ENCODE assay signal across 14 cellular contexts in genomic region chr3:139982404-139982803, GRCh38. TPM values are rescaled to one million over a fixed set of nuclear protein-coding genes. Genes with fewer than 3 reads are reported as not detected.
DNase-seq lines count a peak whose midpoint lies in the region; ATAC-seq, FAIRE-seq and TF ChIP-seq lines count a peak whose summit lies in the region.
"Had no signal": no experiment of that assay in that cellular context is flagged by ENCODE, and none has a peak within 500 bp of the region (broad histone marks: within the 10 kb centered on the region; RNA-seq: fewer than 3 reads in every experiment).

No MANE protein-coding gene starts in this region.

- H3K4me3 Mint-ChIP-seq in astrocyte (ENCODE audit: unreplicated experiment), result no peak overlapping the region
- no peak overlapping the region for H3K4me3 Mint-ChIP-seq in endothelial cell (ENCODE audit: unreplicated experiment)
- H3K4me3 Mint-ChIP-seq: stimulated activated effector memory CD8-positive, alpha-beta T cell treated with anti-CD3 and anti-CD28 coated beads, Interleukin-12 subunit alpha, Interleukin-12 subunit beta, amount 100 ng/mL, for 72 hours had no signal

- peak; percentile 42 for TF ChIP-seq CTCF in D721Med (IDR thresholded peaks at IDR 0.05; ENCODE audit: insufficient read depth, missing control alignments)
- TF ChIP-seq CTCF in astrocyte (IDR thresholded peaks at IDR 0.05; ENCODE audit: insufficient read depth, low read depth, low read length), result peak; percentile 9
- no peak for TF ChIP-seq CTCF in endothelial cell (IDR thresholded peaks at IDR 0.05; ENCODE audit: unreplicated experiment)

- H3K9me3 Mint-ChIP-seq in astrocyte (ENCODE audit: unreplicated experiment), result no peaks in the 10 kb centered on the region
- no peaks in the 10 kb centered on the region for H3K9me3 Mint-ChIP-seq in endothelial cell (ENCODE audit: unreplicated experiment)
- H3K9me3 Mint-ChIP-seq: stimulated activated effector memory CD8-positive, alpha-beta T cell treated with anti-CD3 and anti-CD28 coated beads, Interleukin-12 subunit alpha, Interleukin-12 subunit beta, amount 100 ng/mL, for 72 hours had no signal

- no peak overlapping the region for H3K4me3 ChIP-seq in astrocyte (ENCODE audit: insufficient read depth, low read depth, low read length)
- H3K4me3 ChIP-seq: gastroesophageal sphincter, mucosa of descending colon had no signal

- no peaks in the 10 kb centered on the region for H4K20me1 ChIP-seq in astrocyte (ENCODE audit: insufficient read depth, low read length)

- H3K36me3 Mint-ChIP-seq in astrocyte (ENCODE audit: low read depth, unreplicated experiment) (peaks cover 4% of the 10 kb centered on the region), endothelial cell (ENCODE audit: low read depth, unreplicated experiment) (no peaks in the 10 kb centered on the region)
- H3K36me3 Mint-ChIP-seq: stimulated activated effector memory CD8-positive, alpha-beta T cell treated with anti-CD3 and anti-CD28 coated beads, Interleukin-12 subunit alpha, Interleukin-12 subunit beta, amount 100 ng/mL, for 72 hours had no signal

- H3K79me2 ChIP-seq in astrocyte (ENCODE audit: insufficient read depth, low read length), result no peaks in the 10 kb centered on the region

- ATAC-seq in HG03520 (IDR thresholded peaks at IDR 0.05; ENCODE audit: unreplicated experiment) (no peak), HG02884 (IDR thresholded peaks at IDR 0.05; ENCODE audit: unreplicated experiment) (no peak)
- ATAC-seq: gastroesophageal sphincter; mucosa of descending colon; stimulated activated effector memory CD8-positive, alpha-beta T cell treated with anti-CD3 and anti-CD28 coated beads, Interleukin-12 subunit alpha, Interleukin-12 subunit beta, amount 100 ng/mL, for 72 hours had no signal

- no peaks in the 10 kb centered on the region for H3K36me3 ChIP-seq in astrocyte (ENCODE audit: insufficient read depth, low read length)
- H3K36me3 ChIP-seq: gastroesophageal sphincter had no signal

- H3K4me2 ChIP-seq in astrocyte (ENCODE audit: low read length), result no peak overlapping the region

- no peaks in the 10 kb centered on the region for H3K4me1 Mint-ChIP-seq in astrocyte (ENCODE audit: low read depth, unreplicated experiment)
- H3K4me1 Mint-ChIP-seq in endothelial cell (ENCODE audit: unreplicated experiment), result no peaks in the 10 kb centered on the region
- H3K4me1 Mint-ChIP-seq: stimulated activated effector memory CD8-positive, alpha-beta T cell treated with anti-CD3 and anti-CD28 coated beads, Interleukin-12 subunit alpha, Interleukin-12 subunit beta, amount 100 ng/mL, for 72 hours had no signal

- H3K27me3 Mint-ChIP-seq in astrocyte (ENCODE audit: low read depth, unreplicated experiment) (no peaks in the 10 kb centered on the region), endothelial cell (ENCODE audit: unreplicated experiment) (peaks cover 1% of the 10 kb centered on the region)

- no peak overlapping the region for H3K27ac ChIP-seq in astrocyte (ENCODE audit: low read depth, low read length)
- H3K27ac ChIP-seq: gastroesophageal sphincter had no signal

- H3K27me3 ChIP-seq in astrocyte (ENCODE audit: insufficient read depth, low read length), result no peaks in the 10 kb centered on the region
- H3K27me3 ChIP-seq: gastroesophageal sphincter had no signal

- no peak overlapping the region for H3K27ac Mint-ChIP-seq in astrocyte (ENCODE audit: unreplicated experiment)
- H3K27ac Mint-ChIP-seq in endothelial cell (ENCODE audit: unreplicated experiment), result no peak overlapping the region
- H3K27ac Mint-ChIP-seq: stimulated activated effector memory CD8-positive, alpha-beta T cell treated with anti-CD3 and anti-CD28 coated beads, Interleukin-12 subunit alpha, Interleukin-12 subunit beta, amount 100 ng/mL, for 72 hours had no signal

- H3K9ac ChIP-seq in astrocyte (ENCODE audit: low read length), result no peak overlapping the region

- DNase-seq in D721Med (ENCODE audit: insufficient read length, low spot score) (no peak), HTR-8/SVneo (ENCODE audit: insufficient read length, low spot score) (peak; percentile 2), astrocyte (ENCODE audit: low read depth) (no peak), kidney tubule cell (ENCODE audit: low spot score) (peak; percentile 9), endothelial cell (ENCODE audit: low spot score) (no peak)
- DNase-seq in effector CD8-positive, alpha-beta T cell (lab: John Stamatoyannopoulos, UW), result no peak
- DNase-seq: activated T-cell treated with anti-CD3 and anti-CD28 coated beads, Interleukin-2, amount 50 U/mL, for 48 hours; central memory CD4-positive, alpha-beta T cell; DND-41; mucosa of descending colon had no signal

- no peak overlapping the region for H2AFZ ChIP-seq in astrocyte (ENCODE audit: low read depth, low read length)

- no peaks in the 10 kb centered on the region for H3K4me1 ChIP-seq in astrocyte (ENCODE audit: insufficient read depth, low read length)
- H3K4me1 ChIP-seq: gastroesophageal sphincter had no signal

- no peak for FAIRE-seq in D721Med (lab: Jason Lieb, UNC)
- no peak for FAIRE-seq in HTR-8/SVneo (lab: Jason Lieb, UNC)
- no peak for FAIRE-seq in astrocyte (lab: Jason Lieb, UNC)

- H3K9me3 ChIP-seq in astrocyte (ENCODE audit: insufficient read depth, low read depth, low read length), result no peaks in the 10 kb centered on the region
- H3K9me3 ChIP-seq: gastroesophageal sphincter, mucosa of descending colon had no signal

RNA-seq across cellular contexts. Expression of gene CLSTN2, which starts 47.4 kb away (rescaled TPM):
- total RNA-seq in astrocyte, result 80.9 and 85.0 TPM in 2 replicates
- total RNA-seq in endothelial cell (ENCODE audit: unreplicated experiment), result 0.74 TPM

Comparison
In these comparisons a context has a peak if more than half of its experiments do, and no peak if none do; other contexts are left out.
1. DNase-seq: peak in HTR-8/SVneo (single experiment) and kidney tubule cell (single experiment); none in D721Med (single experiment), astrocyte (single experiment), endothelial cell (single experiment) and effector CD8-positive, alpha-beta T cell (single experiment).
2. RNA of gene CLSTN2, which starts 47.4 kb away (total RNA-seq): 80.9 to 85.0 TPM in astrocyte; 0.74 TPM in endothelial cell (single experiment); every median in the first group is over 10 times any median in the second.